In the genomic region with DNA sequence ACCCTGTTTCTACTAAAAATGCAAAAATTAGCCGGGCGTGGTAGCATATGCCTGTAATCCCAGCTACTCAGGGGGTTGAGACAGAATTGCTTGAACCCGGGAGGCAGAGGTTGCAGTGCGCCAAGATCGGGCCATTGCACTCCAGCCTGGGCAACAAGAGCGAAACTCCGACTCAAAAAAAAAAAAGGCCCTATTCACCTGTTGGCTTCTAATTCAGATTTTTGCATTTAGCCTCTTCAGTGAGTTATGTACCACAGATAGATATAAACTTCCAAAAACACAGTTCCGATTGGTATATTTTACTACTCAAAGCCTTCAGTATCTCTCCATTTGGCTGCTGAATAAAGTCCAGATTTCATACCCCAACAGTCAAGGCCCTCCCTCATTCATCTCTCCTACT, we compare ENCODE assay signal across 24 cellular contexts.
"Had no signal": no experiment of that assay in that cellular context is flagged by ENCODE, and none has a peak within 500 bp of the region (broad histone marks: within the 10 kb centered on the region; RNA-seq: fewer than 3 reads in every experiment).

No MANE protein-coding gene starts in this region.

- H3K36me3 Mint-ChIP-seq: activated naive CD4-positive, alpha-beta T cell treated with anti-CD3 and anti-CD28 coated beads, Interleukin-2, amount 50 U/mL, for 24 hours; T-cell had no signal

- H3K9me3 Mint-ChIP-seq: activated B cell treated with CpG ODN at 0.5 μM for 24 hours; activated CD4-positive, alpha-beta T cell treated with anti-CD3 and anti-CD28 coated beads, Interleukin-2, amount 10 ng/mL, durations not matched to agents 24 days and 14 days; activated naive CD4-positive, alpha-beta T cell treated with anti-CD3 and anti-CD28 coated beads, Interleukin-2, amount 50 U/mL, for 24 hours; activated T-cell treated with anti-CD3 and anti-CD28 coated beads, Interleukin-2, amount 50 U/mL, for 24 hours; activated T-helper 1 cell treated with anti-CD3 and anti-CD28 coated beads, Interleukin-12 subunit alpha, Interleukin-12 subunit beta, Interleukin-2, Interleukin-4 antibody, amounts not matched to agents 30 ng/mL and 10 ng/mL and 1 ng/mL, durations not matched to agents 14 hours and 24 hours and 36 hours; T-cell had no signal

- FAIRE-seq: bronchial epithelial cell, TTC549 had no signal

- H3K4me3 Mint-ChIP-seq: activated B cell treated with CpG ODN at 0.5 μM for 24 hours; activated CD4-positive, alpha-beta T cell treated with anti-CD3 and anti-CD28 coated beads, Interleukin-2, amount 10 ng/mL, durations not matched to agents 24 days and 14 days; activated CD8-positive, alpha-beta memory T cell treated with anti-CD3 and anti-CD28 coated beads, Interleukin-2, amount 10 ng/mL, durations not matched to agents 7 days and 5 days; activated naive CD4-positive, alpha-beta T cell treated with anti-CD3 and anti-CD28 coated beads, Interleukin-2, amount 50 U/mL, for 24 hours; activated T-cell treated with anti-CD3 and anti-CD28 coated beads, Interleukin-2, amount 50 U/mL, for 24 hours; activated T-helper 1 cell treated with anti-CD3 and anti-CD28 coated beads, Interleukin-12 subunit alpha, Interleukin-12 subunit beta, Interleukin-2, Interleukin-4 antibody, amounts not matched to agents 30 ng/mL and 10 ng/mL and 1 ng/mL, durations not matched to agents 14 hours and 24 hours and 36 hours; T-cell had no signal

- DNase-seq: activated B cell treated with CpG ODN at 0.5 μM for 24 hours; activated CD4-positive, alpha-beta T cell treated with anti-CD3 and anti-CD28 coated beads for 1 hour; activated CD4-positive, alpha-beta T cell treated with anti-CD3 and anti-CD28 coated beads, Interleukin-2, amount 10 ng/mL, durations not matched to agents 24 days and 14 days; activated CD4-positive, alpha-beta T cell treated with anti-CD3 and anti-CD28 coated beads, Interleukin-2, amount 50 U/mL, for 48 hours; activated CD8-positive, alpha-beta memory T cell treated with anti-CD3 and anti-CD28 coated beads, Interleukin-2, amount 10 ng/mL, durations not matched to agents 7 days and 5 days; activated effector memory CD4-positive, alpha-beta T cell treated with Interleukin-2 at 50 U/mL for 16 hours; activated naive CD4-positive, alpha-beta T cell; activated T-cell treated with anti-CD3 and anti-CD28 coated beads, Interleukin-2, amount 50 U/mL, for 24 hours; body of pancreas; central memory CD4-positive, alpha-beta T cell; NCI-H1436 treated with DMSO at 0.1 percent for 48 hours; NCI-H187; NCI-H2081; NCI-H510A treated with DMSO at 0.1 percent for 48 hours; NK-92 treated with Interleukin-12 subunit alpha and Interleukin-12 subunit beta, amount 100 ng/mL, for 24 hours; SIG-M5; T-cell; T-helper 2 cell; T1000 had no signal

- H3K27ac Mint-ChIP-seq: activated B cell treated with CpG ODN at 0.5 μM for 24 hours; activated CD4-positive, alpha-beta T cell treated with anti-CD3 and anti-CD28 coated beads, Interleukin-2, amount 10 ng/mL, durations not matched to agents 24 days and 14 days; activated CD8-positive, alpha-beta memory T cell treated with anti-CD3 and anti-CD28 coated beads, Interleukin-2, amount 10 ng/mL, durations not matched to agents 7 days and 5 days; activated naive CD4-positive, alpha-beta T cell treated with anti-CD3 and anti-CD28 coated beads, Interleukin-2, amount 50 U/mL, for 24 hours; activated T-cell treated with anti-CD3 and anti-CD28 coated beads, Interleukin-2, amount 50 U/mL, for 24 hours; activated T-helper 1 cell treated with anti-CD3 and anti-CD28 coated beads, Interleukin-12 subunit alpha, Interleukin-12 subunit beta, Interleukin-2, Interleukin-4 antibody, amounts not matched to agents 30 ng/mL and 10 ng/mL and 1 ng/mL, durations not matched to agents 14 hours and 24 hours and 36 hours; T-cell had no signal

- H3K27me3 ChIP-seq: ascending aorta, body of pancreas had no signal

- H3K4me3 ChIP-seq: ascending aorta, body of pancreas had no signal

- H3K27me3 Mint-ChIP-seq: activated B cell treated with CpG ODN at 0.5 μM for 24 hours; activated CD4-positive, alpha-beta T cell treated with anti-CD3 and anti-CD28 coated beads, Interleukin-2, amount 10 ng/mL, durations not matched to agents 24 days and 14 days; activated CD8-positive, alpha-beta memory T cell treated with anti-CD3 and anti-CD28 coated beads, Interleukin-2, amount 10 ng/mL, durations not matched to agents 7 days and 5 days; activated naive CD4-positive, alpha-beta T cell treated with anti-CD3 and anti-CD28 coated beads, Interleukin-2, amount 50 U/mL, for 24 hours; activated T-cell treated with anti-CD3 and anti-CD28 coated beads, Interleukin-2, amount 50 U/mL, for 24 hours; T-cell had no signal

- H3K36me3 ChIP-seq: ascending aorta had no signal

- H3K27ac ChIP-seq: ascending aorta, body of pancreas had no signal

- H3K9me3 ChIP-seq: ascending aorta, body of pancreas had no signal
